10 cellular contexts compared by ENCODE assay signal in the genomic region with DNA sequence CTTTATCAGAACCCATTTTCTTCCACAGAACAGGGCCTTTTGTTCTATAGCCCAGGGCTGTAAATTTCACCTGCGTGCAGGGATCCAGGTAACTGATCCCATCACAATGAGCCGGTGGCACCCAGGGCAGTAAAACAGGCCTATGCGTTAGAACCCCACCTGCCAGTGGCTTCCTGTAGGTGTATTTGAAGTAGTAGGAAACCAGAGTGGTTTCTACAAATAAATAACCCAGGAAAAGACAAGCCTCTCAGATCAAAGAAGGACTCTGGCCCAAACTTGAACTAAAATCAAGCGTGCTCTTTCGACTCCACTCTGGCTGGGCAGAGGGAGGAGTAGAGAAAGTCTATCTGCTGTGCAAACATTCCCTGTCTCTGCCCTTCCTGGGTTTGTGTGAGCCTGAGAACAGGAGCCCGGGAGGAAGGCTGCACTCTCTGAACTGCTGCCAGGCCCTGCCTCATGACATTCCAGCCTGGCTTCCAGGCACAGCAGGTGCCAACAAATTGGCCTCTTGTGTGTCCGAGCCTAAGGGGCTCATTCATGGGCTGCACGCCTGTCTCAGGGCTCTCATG.
A peak's percentile ranks its signal among the peaks of the same experiment; 100 is the strongest.
DNase-seq lines count a peak whose midpoint lies in the region; ATAC-seq, FAIRE-seq and TF ChIP-seq lines count a peak whose summit lies in the region.
"Had no signal": no experiment of that assay in that cellular context is flagged by ENCODE, and none has a peak within 500 bp of the region (broad histone marks: within the 10 kb centered on the region; RNA-seq: fewer than 3 reads in every experiment).

No MANE protein-coding gene starts in this region.

- 18% methylated on average over 8 of the region's 8 CpGs for WGBS in A549 (ENCODE audit: missing lambda C conversion rate)
- 29% methylated on average over 7 of the region's 8 CpGs for WGBS in right lobe of liver (ENCODE audit: insufficient coverage, low coverage, low lambda C conversion rate, missing lambda C conversion rate)

- POLR2A ChIA-PET in A549 (lab: Yijun Ruan, JAX), result interaction anchor here (0.6 kb wide), 1 partner anchor 96 kb away, joined by 4 read pairs; no protein-coding TSS in a partner anchor

- intact Hi-C loops in right lobe of liver (cut with DNase I), result no loop called here

- peak overlapping the region; percentile 57 to 69 for H3K27ac ChIP-seq in A549
- no peak overlapping the region for H3K27ac ChIP-seq in right lobe of liver

- peak overlapping the region; percentile 56 for H3K4me2 ChIP-seq in A549

- TF ChIP-seq POLR2A in A549 (IDR thresholded peaks at IDR 0.05; ENCODE audit: low read length) (no peak), right lobe of liver (IDR thresholded peaks at IDR 0.05) (no peak)

- H3K4me3 ChIP-seq in A549 (no peak overlapping the region), LNCaP clone FGC (ENCODE audit: low read depth, low read length) (no peak overlapping the region), right lobe of liver (no peak overlapping the region)

- H3K4me1 ChIP-seq in A549 (peaks cover 30% of the 10 kb centered on the region), right lobe of liver (peaks cover 0 to 11% (median 4%) of the 10 kb centered on the region in 4 donors)

- peak; percentile 7 for FAIRE-seq in A549 (lab: Jason Lieb, UNC)

- DNase-seq in A549 (ENCODE audit: low read depth in 1 of 2, low spot score in 1 of 2), result peak; percentile 51 to 60
- peak; percentile 89 for DNase-seq in LNCaP clone FGC (ENCODE audit: low read depth)
- peak; percentile 81 for DNase-seq in astrocyte of the hippocampus (ENCODE audit: low read depth, low spot score)
- peak; percentile 81 to 85 (median 84) for DNase-seq in right lobe of liver
- no peak for DNase-seq in SIG-M5 treated with dmso at 0.1 percent for 504 hours (lab: John Stamatoyannopoulos, UW; ENCODE audit: unreplicated experiment)
- DNase-seq in GM20000 (ENCODE audit: low spot score), result no peak
- DNase-seq in GOT3 (lab: John Stamatoyannopoulos, UW), result no peak
- DNase-seq: stimulated activated CD4-positive, alpha-beta T cell treated with anti-CD3 and anti-CD28 coated beads, Interleukin-4, amount 100 ng/mL, for 4 hours had no signal

- ATAC-seq in A549, result peak; percentile 55 to 83
- ATAC-seq in right lobe of liver, result peak; percentile 97 to 99 (median 98)
- ATAC-seq in HG03342 (IDR thresholded peaks at IDR 0.05; ENCODE audit: unreplicated experiment), result no peak
- ATAC-seq: activated naive CD8-positive, alpha-beta T cell treated with anti-CD3 and anti-CD28 coated beads, Interleukin-2, amount 50 U/mL, for 24 hours had no signal

- TF ChIP-seq RAD21 in A549 (conservative IDR thresholded peaks at IDR 0.05 in 1 of 2, IDR thresholded peaks at IDR 0.05 in 1 of 2), result no peak; a peak in 1 of 5 replicates

- H3K9me3 ChIP-seq in A549 (no peaks in the 10 kb centered on the region), right lobe of liver (no peaks in the 10 kb centered on the region)

- TF ChIP-seq EP300 in A549 (IDR thresholded peaks at IDR 0.05), result 0 out of 5 replicates have a peak, but pooled peaks of 1 of the 2 experiments have one; percentile 28

- TF ChIP-seq CTCF in A549 (IDR thresholded peaks at IDR 0.05) (no peak; the same call in 2 of the 3 replicates), LNCaP clone FGC (IDR thresholded peaks at IDR 0.05; ENCODE audit: control insufficient read depth, extremely low read depth, insufficient read depth) (no peak), right lobe of liver (IDR thresholded peaks at IDR 0.05) (no peak), GM20000 (IDR thresholded peaks at IDR 0.05; ENCODE audit: extremely low read depth, missing control alignments) (no peak)

- no peaks in the 10 kb centered on the region for H3K36me3 ChIP-seq in right lobe of liver

- no peaks in the 10 kb centered on the region for H3K27me3 ChIP-seq in right lobe of liver

- CTCF ChIA-PET in A549 (lab: Yijun Ruan, JAX), result interaction anchor here (0.8 to 1.6 kb wide), 5 partner anchors 22 to 289 kb away, joined by 3 to 5 read pairs (median 4); partner anchors contain the start of gene CEMIP

TF ChIP-seq in A549, 52 proteins besides CTCF, POLR2A, EP300 and RAD21:
- TF ChIP-seq USF2 (IDR thresholded peaks at IDR 0.05) (no peak), ATOH8 (CRISPR knock-in tag; IDR thresholded peaks at IDR 0.05; ENCODE audit: low read depth) (no peak), JUN (IDR thresholded peaks at IDR 0.05) (0 out of 5 replicates have a peak, but pooled peaks of 1 of the 2 experiments have one; percentile 24), RCOR1 (IDR thresholded peaks at IDR 0.05; ENCODE audit: low read depth, low read length) (no peak), CHD4 (IDR thresholded peaks at IDR 0.05; ENCODE audit: borderline replicate concordance) (no peak), GATA3 (IDR thresholded peaks at IDR 0.05; ENCODE audit: borderline replicate concordance) (0 out of 2 replicates have a peak, but pooled peaks have one; percentile 41), SMC3 (IDR thresholded peaks at IDR 0.05) (0 out of 3 replicates have a peak, but pooled peaks have one; percentile 7), NFE2L2 (conservative IDR thresholded peaks at IDR 0.05; ENCODE audit: low read length) (no peak)
- TF ChIP-seq, protein P1, sequence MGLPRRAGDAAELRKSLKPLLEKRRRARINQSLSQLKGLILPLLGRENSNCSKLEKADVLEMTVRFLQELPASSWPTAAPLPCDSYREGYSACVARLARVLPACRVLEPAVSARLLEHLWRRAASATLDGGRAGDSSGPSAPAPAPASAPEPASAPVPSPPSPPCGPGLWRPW (IDR thresholded peaks at IDR 0.05), result no peak
TF ChIP-seq in A549: peak in this region for 3.

Comparison
In these comparisons a context has a peak if more than half of its experiments do, and no peak if none do; other contexts are left out.
1. DNase-seq: peak in A549 (2 of 2), LNCaP clone FGC (single experiment), astrocyte of the hippocampus (single experiment) and right lobe of liver (3 of 3); none in SIG-M5 treated with dmso at 0.1 percent for 504 hours (single experiment), GM20000 (single experiment) and GOT3 (single experiment).
2. H3K27ac ChIP-seq: peak in A549 (2 of 2); none in right lobe of liver (0 of 3).